ENCODE assay signal across 27 cellular contexts in genomic region chr21:27825035-27825434, GRCh38.
"Had no signal": no experiment of that assay in that cellular context is flagged by ENCODE, and none has a peak within 500 bp of the region (broad histone marks: within the 10 kb centered on the region; RNA-seq: fewer than 3 reads in every experiment).

No MANE protein-coding gene starts in this region.

- DNase-seq: activated CD4-positive, alpha-beta T cell treated with anti-CD3 and anti-CD28 coated beads for 4 hours; activated CD8-positive, alpha-beta memory T cell treated with anti-CD3 and anti-CD28 coated beads, Interleukin-2, amount 50 U/mL, for 4 hours; activated CD8-positive, alpha-beta T cell treated with anti-CD3 and anti-CD28 coated beads for 36 hours; activated gamma-delta T cell treated with Interleukin-2 at 50 U/mL for 16 hours; activated naive CD4-positive, alpha-beta T cell treated with anti-CD3 and anti-CD28 coated beads, Interleukin-2, amount 10 ng/mL, durations not matched to agents 7 days and 5 days; activated naive CD8-positive, alpha-beta T cell treated with anti-CD3 and anti-CD28 coated beads for 36 hours; activated T-cell treated with anti-CD3 and anti-CD28 coated beads, Interleukin-2, amount 50 U/mL, for 72 hours; brain microvascular endothelial cell; MG63; NCI-H1105; NCI-H1436 treated with DMSO at 0.1 percent for 48 hours; NCI-H187; NCI-H2081; NCI-H2171 treated with DMSO at 0.1 percent for 48 hours; NCI-H226; NCI-H526 treated with DMSO at 0.1 percent for 48 hours; NCI-H82; OCI-M1; RPMI8226; SJCRH30; SK-N-SH; T-helper 1 cell; WERI-Rb-1 had no signal

- H3K9ac ChIP-seq: SK-N-SH had no signal

- H3K27ac Mint-ChIP-seq: activated CD8-positive, alpha-beta T cell treated with anti-CD3 and anti-CD28 coated beads for 36 hours; activated naive CD4-positive, alpha-beta T cell treated with anti-CD3 and anti-CD28 coated beads, Interleukin-2, amount 10 ng/mL, durations not matched to agents 7 days and 5 days; activated naive CD8-positive, alpha-beta T cell treated with anti-CD3 and anti-CD28 coated beads for 36 hours; activated T-cell treated with anti-CD3 and anti-CD28 coated beads, Interleukin-2, amount 50 U/mL, for 72 hours; activated T-helper 2 cell treated with anti-CD3 and anti-CD28 coated beads, Interferon-gamma antibody, Interleukin-2, Interleukin-4, amounts not matched to agents 10 μg/mL and 5 μg/mL and 100 μg/mL, durations not matched to agents 14 hours and 24 hours and 36 hours had no signal

- ATAC-seq: activated CD4-positive, CD25-positive, alpha-beta regulatory T cell treated with anti-CD3 and anti-CD28 coated beads, Interleukin-2, amount 50 U/mL, for 24 hours; activated CD8-positive, alpha-beta T cell treated with anti-CD3 and anti-CD28 coated beads for 36 hours; activated T-cell treated with anti-CD3 and anti-CD28 coated beads, Interleukin-2, amount 50 U/mL, for 72 hours; Panc1; Right ventricle myocardium inferior had no signal

- H3K27me3 ChIP-seq: brain microvascular endothelial cell, MG63, SJCRH30 had no signal

- H3K4me2 ChIP-seq: SK-N-SH had no signal

- H3K36me3 ChIP-seq: brain microvascular endothelial cell, MG63, SJCRH30, WERI-Rb-1 had no signal

- H3K9me3 ChIP-seq: MG63, SJCRH30, SK-N-SH had no signal

- H3K4me3 ChIP-seq: MG63, SJCRH30 had no signal

- H3K27ac ChIP-seq: brain microvascular endothelial cell, SJCRH30, WERI-Rb-1 had no signal

- H3K36me3 Mint-ChIP-seq: activated naive CD4-positive, alpha-beta T cell treated with anti-CD3 and anti-CD28 coated beads, Interleukin-2, amount 10 ng/mL, durations not matched to agents 7 days and 5 days; activated naive CD8-positive, alpha-beta T cell treated with anti-CD3 and anti-CD28 coated beads for 36 hours had no signal

- H3K27me3 Mint-ChIP-seq: activated CD8-positive, alpha-beta T cell treated with anti-CD3 and anti-CD28 coated beads for 36 hours; activated naive CD4-positive, alpha-beta T cell treated with anti-CD3 and anti-CD28 coated beads, Interleukin-2, amount 10 ng/mL, durations not matched to agents 7 days and 5 days; activated naive CD8-positive, alpha-beta T cell treated with anti-CD3 and anti-CD28 coated beads for 36 hours had no signal

- H3K4me1 ChIP-seq: SJCRH30 had no signal

- H3K4me1 Mint-ChIP-seq: activated naive CD4-positive, alpha-beta T cell treated with anti-CD3 and anti-CD28 coated beads, Interleukin-2, amount 10 ng/mL, durations not matched to agents 7 days and 5 days; activated naive CD8-positive, alpha-beta T cell treated with anti-CD3 and anti-CD28 coated beads for 36 hours had no signal

- H3K4me3 Mint-ChIP-seq: activated CD8-positive, alpha-beta T cell treated with anti-CD3 and anti-CD28 coated beads for 36 hours; activated naive CD4-positive, alpha-beta T cell treated with anti-CD3 and anti-CD28 coated beads, Interleukin-2, amount 10 ng/mL, durations not matched to agents 7 days and 5 days; activated naive CD8-positive, alpha-beta T cell treated with anti-CD3 and anti-CD28 coated beads for 36 hours; activated T-cell treated with anti-CD3 and anti-CD28 coated beads, Interleukin-2, amount 50 U/mL, for 72 hours had no signal
